Comparison of ENCODE assay signal across 2 cellular contexts in genomic region chr4:25131396-25131795, GRCh38.
TF ChIP-seq lines count a peak whose summit lies in the region.

No MANE protein-coding gene starts in this region.

TF ChIP-seq in GM23338, 12 proteins besides CTCF, POLR2A, EP300 and RAD21:
- TF ChIP-seq ZNF462 (CRISPR knock-in tag; IDR thresholded peaks at IDR 0.05) (no peak), ZNF114 (CRISPR knock-in tag; IDR thresholded peaks at IDR 0.05) (no peak), JUNB (IDR thresholded peaks at IDR 0.05; ENCODE audit: unreplicated experiment) (no peak), ZNF331 (CRISPR knock-in tag; IDR thresholded peaks at IDR 0.05; ENCODE audit: low read depth) (no peak), EZH2 (IDR thresholded peaks at IDR 0.05; ENCODE audit: low read depth, unreplicated experiment) (no peak), CREB1 (CRISPR knock-in tag; IDR thresholded peaks at IDR 0.05; ENCODE audit: low read depth) (no peak), REST (IDR thresholded peaks at IDR 0.05; ENCODE audit: unreplicated experiment) (no peak), ETS1 (IDR thresholded peaks at IDR 0.05) (no peak), STAT1 (IDR thresholded peaks at IDR 0.05; ENCODE audit: unreplicated experiment) (no peak), POLR2AphosphoS5 (IDR thresholded peaks at IDR 0.05; ENCODE audit: low read depth) (no peak), NANOG (IDR thresholded peaks at IDR 0.05; ENCODE audit: borderline replicate concordance) (no peak), EZH2phosphoT487 (IDR thresholded peaks at IDR 0.05; ENCODE audit: unreplicated experiment) (no peak)

TF ChIP-seq in H1, 55 proteins besides CTCF, POLR2A, EP300 and RAD21:
- TF ChIP-seq USF2 (IDR thresholded peaks at IDR 0.05; ENCODE audit: low read length), result no peak
- TF ChIP-seq RXRA (IDR thresholded peaks at IDR 0.05; ENCODE audit: insufficient read depth, low read depth, low read length), result no peak
- no peak for TF ChIP-seq TAF1 (IDR thresholded peaks at IDR 0.05; ENCODE audit: low read depth, low read length)
- TF ChIP-seq JUN (IDR thresholded peaks at IDR 0.05; ENCODE audit: low read depth, low read length), result no peak
- no peak for TF ChIP-seq HDAC6 (IDR thresholded peaks at IDR 0.05; ENCODE audit: low read depth, low read length)
- no peak for TF ChIP-seq SP2 (IDR thresholded peaks at IDR 0.05; ENCODE audit: low read length)
- TF ChIP-seq BRCA1 (IDR thresholded peaks at IDR 0.05; ENCODE audit: low read depth, low read length), result no peak
- TF ChIP-seq SUZ12 (IDR thresholded peaks at IDR 0.05; ENCODE audit: low read length), result no peak
- TF ChIP-seq POLR2AphosphoS5 (IDR thresholded peaks at IDR 0.05; ENCODE audit: low read depth, low read length), result no peak
- TF ChIP-seq CBX8 (IDR thresholded peaks at IDR 0.05; ENCODE audit: borderline replicate concordance, low read depth, low read length), result no peak
- no peak for TF ChIP-seq CTBP2 (IDR thresholded peaks at IDR 0.05; ENCODE audit: borderline replicate concordance, insufficient read depth, insufficient read length, low read length)
- TF ChIP-seq HDAC2 (IDR thresholded peaks at IDR 0.05; ENCODE audit: borderline replicate concordance in 1 of 2, low read depth in 2 of 2, low read length in 2 of 2), result no peak
- TF ChIP-seq KDM5A (IDR thresholded peaks at IDR 0.05; ENCODE audit: low read length), result no peak
- TF ChIP-seq SAP30 (IDR thresholded peaks at IDR 0.05; ENCODE audit: insufficient read depth, insufficient replicate concordance, low read length), result no peak
- no peak for TF ChIP-seq RBBP5 (IDR thresholded peaks at IDR 0.05; ENCODE audit: borderline replicate concordance, low read depth, low read length)
- no peak for TF ChIP-seq TCF12 (IDR thresholded peaks at IDR 0.05; ENCODE audit: low read depth, low read length)
- no peak for TF ChIP-seq CEBPB (IDR thresholded peaks at IDR 0.05; ENCODE audit: low read depth, low read length)
- TF ChIP-seq JUND (IDR thresholded peaks at IDR 0.05; ENCODE audit: low read length), result no peak
TF ChIP-seq in H1: peak in this region for 0.
